Comparison of ENCODE assay signal across 9 cellular contexts in genomic region chr21:29078884-29079765, GRCh38. TPM values are rescaled to one million over a fixed set of nuclear protein-coding genes. Genes with fewer than 3 reads are reported as not detected.
DNase-seq lines count a peak whose midpoint lies in the region; ATAC-seq and TF ChIP-seq lines count a peak whose summit lies in the region.
"Had no signal": no experiment of that assay in that cellular context is flagged by ENCODE, and none has a peak within 500 bp of the region (broad histone marks: within the 10 kb centered on the region; RNA-seq: fewer than 3 reads in every experiment).

No MANE protein-coding gene starts in this region.

- H3K27ac ChIP-seq in gastroesophageal sphincter: no peak overlapping the region
- no peak overlapping the region for H3K27ac ChIP-seq in uterus

- H3K9me3 ChIP-seq in gastroesophageal sphincter: no peaks in the 10 kb centered on the region
- no peaks in the 10 kb centered on the region for H3K9me3 ChIP-seq in uterus

- no peaks in the 10 kb centered on the region for H3K27me3 Mint-ChIP-seq in activated CD4-positive, alpha-beta memory T cell treated with anti-CD3 and anti-CD28 coated beads for 36 hours

- peak overlapping the region; percentile 81 for H3K27ac Mint-ChIP-seq in activated CD4-positive, alpha-beta memory T cell treated with anti-CD3 and anti-CD28 coated beads for 36 hours
- H3K27ac Mint-ChIP-seq: nephron had no signal

- intact Hi-C loops in activated CD4-positive, alpha-beta memory T cell treated with anti-CD3 and anti-CD28 coated beads for 36 hours (cut with micrococcal nuclease): loop anchor here (1.0 to 5.0 kb wide), 5 partner anchors 221 to 358 kb away; no protein-coding TSS in a partner anchor
- intact Hi-C loops in uterus (cut with DNase I; ENCODE audit: low total_unique reads): no loop called here

- POLR2A ChIA-PET in activated CD4-positive, alpha-beta memory T cell treated with anti-CD3 and anti-CD28 coated beads for 36 hours (lab: Charles Lee): interaction anchor here (4.5 kb wide), 1 partner anchor 220 kb away, joined by 26 read pairs; the partner anchor contains the start of gene BACH1

- peak overlapping the region; percentile 84 for H3K4me3 Mint-ChIP-seq in activated CD4-positive, alpha-beta memory T cell treated with anti-CD3 and anti-CD28 coated beads for 36 hours
- H3K4me3 Mint-ChIP-seq: nephron had no signal

- H3K4me1 ChIP-seq in gastroesophageal sphincter: peaks cover 0 to 16% (median 0%) of the 10 kb centered on the region in 3 donors
- no peaks in the 10 kb centered on the region for H3K4me1 ChIP-seq in uterus

- no peak for TF ChIP-seq EP300 in gastroesophageal sphincter (IDR thresholded peaks at IDR 0.05)

- CTCF ChIA-PET in activated CD4-positive, alpha-beta memory T cell treated with anti-CD3 and anti-CD28 coated beads for 36 hours (lab: Charles Lee): interaction anchor here (0.8 to 1.6 kb wide), 6 partner anchors 9 to 297 kb away, joined by 3 to 6 read pairs (median 4); no protein-coding TSS in a partner anchor

- ATAC-seq in GM19324 (IDR thresholded peaks at IDR 0.05; ENCODE audit: low FRiP score, unreplicated experiment) (peak; percentile 38), gastroesophageal sphincter (no peak)

- H3K4me3 ChIP-seq in gastroesophageal sphincter: no peak overlapping the region
- H3K4me3 ChIP-seq in uterus: no peak overlapping the region

- DNase-seq in C1 segment of cervical spinal cord (lab: John Stamatoyannopoulos, UW) (peak in 8 of 14 donors; percentile 5 to 57 (median 29)), HT-29 (ENCODE audit: low spot score) (peak; percentile 49), medulla oblongata (ENCODE audit: extremely low spot score) (peak; percentile 87), DMS79 treated with DMSO at 0.1 percent for 48 hours (lab: John Stamatoyannopoulos, UW) (no peak), uterus (no peak)
- DNase-seq in activated CD4-positive, alpha-beta memory T cell treated with anti-CD3 and anti-CD28 coated beads for 36 hours: peak; percentile 66

- peaks cover 2% of the 10 kb centered on the region for H3K36me3 Mint-ChIP-seq in activated CD4-positive, alpha-beta memory T cell treated with anti-CD3 and anti-CD28 coated beads for 36 hours

- WGBS in gastroesophageal sphincter (ENCODE audit: low coverage in 1 of 2), 2 donors: 77 to 96% methylated on average over 4 to 6 of the region's 8 CpGs

- no peaks in the 10 kb centered on the region for H3K36me3 ChIP-seq in gastroesophageal sphincter
- no peaks in the 10 kb centered on the region for H3K36me3 ChIP-seq in uterus

- H3K27me3 ChIP-seq in gastroesophageal sphincter (no peaks in the 10 kb centered on the region), uterus (no peaks in the 10 kb centered on the region)

- no peak for TF ChIP-seq CTCF in gastroesophageal sphincter (IDR thresholded peaks at IDR 0.05)
- no peak for TF ChIP-seq CTCF in uterus (IDR thresholded peaks at IDR 0.05)

- TF ChIP-seq POLR2A in gastroesophageal sphincter (IDR thresholded peaks at IDR 0.05): no peak
- no peak for TF ChIP-seq POLR2A in uterus (IDR thresholded peaks at IDR 0.05)

- H3K9me3 Mint-ChIP-seq in activated CD4-positive, alpha-beta memory T cell treated with anti-CD3 and anti-CD28 coated beads for 36 hours: no peaks in the 10 kb centered on the region
- H3K9me3 Mint-ChIP-seq: nephron had no signal

- peaks cover 58% of the 10 kb centered on the region for H3K4me1 Mint-ChIP-seq in activated CD4-positive, alpha-beta memory T cell treated with anti-CD3 and anti-CD28 coated beads for 36 hours (ENCODE audit: low read depth)
- H3K4me1 Mint-ChIP-seq: nephron had no signal

RNA-seq across cellular contexts. Expression of gene CCT8, which starts 5.7 kb away (rescaled TPM):
- 71.3 and 82.8 TPM in 2 replicates for total RNA-seq in HT-29 (2014; rRNA removed; shearing (Covaris generic))
- 100 to 1,000 TPM; 431 to 435 TPM for total RNA-seq in activated CD4-positive, alpha-beta memory T cell treated with anti-CD3 and anti-CD28 coated beads for 36 hours
- total RNA-seq in gastroesophageal sphincter: 100 to 1,000 TPM in 1 of 4 donors, 10 to 100 TPM in 3; 90.6 to 133 (median 90.9) TPM
- total RNA-seq in uterus: 100 to 1,000 TPM in 2 of 4 donors, 10 to 100 TPM in 2; 34.6 to 186 (median 115) TPM

RNA-seq across cellular contexts. Expression of gene MAP3K7CL, which starts 51.3 kb away (rescaled TPM):
- total RNA-seq in HT-29 (2014; rRNA removed; shearing (Covaris generic)): 1.9 and 3.0 TPM in 2 replicates
- 1 to 10 TPM; 4.8 to 5.7 TPM for total RNA-seq in activated CD4-positive, alpha-beta memory T cell treated with anti-CD3 and anti-CD28 coated beads for 36 hours
- total RNA-seq in gastroesophageal sphincter (1 to 10 TPM; 1.5 to 2.6 (median 2.2) TPM), uterus (1 to 10 TPM; 2.3 to 7.3 (median 5.5) TPM)

RNA-seq across cellular contexts. Expression of gene USP16, which starts 54.7 kb away (rescaled TPM):
- 6.5 and 9.1 TPM in 2 replicates for total RNA-seq in HT-29 (2014; rRNA removed; shearing (Covaris generic))
- total RNA-seq in activated CD4-positive, alpha-beta memory T cell treated with anti-CD3 and anti-CD28 coated beads for 36 hours: 10 to 100 TPM; 39.3 to 42.1 TPM
- 10 to 100 TPM; 37.4 to 65.4 (median 45.7) TPM for total RNA-seq in gastroesophageal sphincter
- 10 to 100 TPM; 19.0 to 53.2 (median 44.4) TPM for total RNA-seq in uterus

RNA-seq across cellular contexts. Expression of gene RWDD2B, which starts 60.0 kb away (rescaled TPM):
- total RNA-seq in HT-29 (2014; rRNA removed; shearing (Covaris generic)): 4.7 and 5.9 TPM in 2 replicates
- total RNA-seq in activated CD4-positive, alpha-beta memory T cell treated with anti-CD3 and anti-CD28 coated beads for 36 hours: 10 to 100 TPM; 14.4 to 16.2 TPM
- total RNA-seq in gastroesophageal sphincter (10 to 100 TPM; 11.9 to 21.0 (median 16.3) TPM), uterus (10 to 100 TPM in 3 of 4 donors, 1 to 10 TPM in 1; 7.7 to 16.2 (median 14.6) TPM)

Comparison
In these comparisons a context has a peak if more than half of its experiments do, and no peak if none do; other contexts are left out.
1. DNase-seq: peak in C1 segment of cervical spinal cord (8 of 14), HT-29 (single experiment), activated CD4-positive, alpha-beta memory T cell treated with anti-CD3 and anti-CD28 coated beads for 36 hours (single experiment) and medulla oblongata (single experiment); none in DMS79 treated with DMSO at 0.1 percent for 48 hours (single experiment) and uterus (0 of 2).